In genomic region chr22:49937758-49938564, GRCh38 we compare ENCODE assay signal across 10 cellular contexts. TPM values are rescaled to one million over a fixed set of nuclear protein-coding genes. Genes with fewer than 3 reads are reported as not detected.
DNase-seq lines count a peak whose midpoint lies in the region; ATAC-seq and TF ChIP-seq lines count a peak whose summit lies in the region.
"Had no signal": no experiment of that assay in that cellular context is flagged by ENCODE, and none has a peak within 500 bp of the region (broad histone marks: within the 10 kb centered on the region; RNA-seq: fewer than 3 reads in every experiment).

No MANE protein-coding gene starts in this region.

- H3K4me1 ChIP-seq in A673 (ENCODE audit: insufficient read depth, low read length, poor library complexity, severe bottlenecking): peaks cover 26% of the 10 kb centered on the region
- H3K4me1 ChIP-seq in heart left ventricle: peaks cover 19 to 59% (median 46%) of the 10 kb centered on the region in 12 donors
- H3K4me1 ChIP-seq in neutrophil (ENCODE audit: control insufficient read depth in 1 of 2, insufficient read depth in 1 of 2, low read depth in 1 of 2, low read length in 1 of 2): peaks cover 28 to 34% of the 10 kb centered on the region in 2 experiments

- peaks cover 11% of the 10 kb centered on the region for H3K4me1 Mint-ChIP-seq in T-helper 17 cell

- H3K27me3 Mint-ChIP-seq in T-helper 17 cell: no peaks in the 10 kb centered on the region

- H3K36me3 ChIP-seq in A673 (ENCODE audit: insufficient read depth, low read length, poor library complexity, severe bottlenecking) (no peaks in the 10 kb centered on the region), heart left ventricle (no peaks in the 10 kb centered on the region), neutrophil (no peaks in the 10 kb centered on the region), brain microvascular endothelial cell (replicated peaks) (no peaks in the 10 kb centered on the region)

- intact Hi-C loops in A673 (cut with micrococcal nuclease; ENCODE audit: unreplicated experiment) (no loop called here), heart left ventricle (cut with DNase I) (loop anchor here in 5 of 10 donors (1.0 to 10.0 kb wide), 6 partner anchors 22 to 247 kb away; partner anchors contain the start of genes PIM3 (in 4 of the 5) and TRABD (in 1 of the 5))

- TF ChIP-seq CTCF in A673 (conservative IDR thresholded peaks at IDR 0.05; ENCODE audit: low read depth, low read length) (no peak), heart left ventricle (IDR thresholded peaks at IDR 0.05) (no peak), neutrophil (IDR thresholded peaks at IDR 0.05) (no peak), brain microvascular endothelial cell (IDR thresholded peaks at IDR 0.05; ENCODE audit: low read depth, low read length, missing control alignments) (no peak)

- POLR2A ChIA-PET in A673 (lab: Charles Lee; ENCODE audit: low non-redundant PET): no interaction called here

- no peak for DNase-seq in A673 (ENCODE audit: low spot score)
- no peak for DNase-seq in T-helper 17 cell
- DNase-seq in heart left ventricle: peak in 2 of 5 donors; percentile 61 to 68
- no peak for DNase-seq in NCI-H146 (lab: John Stamatoyannopoulos, UW)
- DNase-seq in brain microvascular endothelial cell: no peak
- no peak for DNase-seq in hepatic stellate cell (ENCODE audit: low spot score)
- DNase-seq: activated effector memory CD4-positive, alpha-beta T cell treated with Interleukin-2 at 50 U/mL for 16 hours; KG1 had no signal

- WGBS in heart left ventricle, 4 donors: 55 to 72% (median 62%) methylated on average over 20 to 27 of the region's 27 CpGs

- H3K27ac Mint-ChIP-seq in T-helper 17 cell: peak overlapping the region; percentile 82

- H3K9me3 ChIP-seq in A673 (ENCODE audit: low read depth, low read length, poor library complexity, severe bottlenecking) (no peaks in the 10 kb centered on the region), T-helper 17 cell (ENCODE audit: control insufficient read depth, low read length, poor library complexity, severe bottlenecking) (no peaks in the 10 kb centered on the region), heart left ventricle (no peaks in the 10 kb centered on the region), neutrophil (no peaks in the 10 kb centered on the region)

- BruUV-seq in A673 (replicated peaks; lab: Mats Ljungman, UMichigan): no TSS peak

- no peak for ATAC-seq in T-helper 17 cell
- no peak for ATAC-seq in heart left ventricle
- ATAC-seq in HG02840 (IDR thresholded peaks at IDR 0.05; ENCODE audit: low FRiP score, unreplicated experiment): no peak

- H3K27ac ChIP-seq in A673 (ENCODE audit: low read depth, low read length, poor library complexity, severe bottlenecking) (peak overlapping the region; percentile 57), heart left ventricle (peak overlapping the region; percentile 91 to 99 (median 95)), neutrophil (peak overlapping the region; percentile 98), brain microvascular endothelial cell (no peak overlapping the region)

- in situ Hi-C loops in brain microvascular endothelial cell (cut with HindIII; ENCODE audit: low pct_ligation_motif_present, low sequenced_read_pairs): no loop called here

- H3K4me3 Mint-ChIP-seq in T-helper 17 cell: no peak overlapping the region

- H3K27me3 ChIP-seq in A673 (replicated peaks; ENCODE audit: insufficient read depth, low read depth, low read length, poor library complexity) (no peaks in the 10 kb centered on the region), heart left ventricle (no peaks in the 10 kb centered on the region), neutrophil (peaks cover 7% of the 10 kb centered on the region), brain microvascular endothelial cell (replicated peaks) (no peaks in the 10 kb centered on the region)

- no peaks in the 10 kb centered on the region for H3K36me3 Mint-ChIP-seq in T-helper 17 cell (ENCODE audit: low read depth)

- CTCF ChIA-PET in A673 (lab: Charles Lee): interaction anchor here (0.6 to 1.9 kb wide), 2 partner anchors 92 to 366 kb away, joined by 3 to 5 read pairs; no protein-coding TSS in a partner anchor

- TF ChIP-seq POLR2A in heart left ventricle (IDR thresholded peaks at IDR 0.05): no peak

- no peak overlapping the region for H3K4me3 ChIP-seq in A673 (ENCODE audit: low read depth, low read length, poor library complexity, severe bottlenecking)
- peak overlapping the region in 6 of 12 donors; percentile 3 to 62 (median 31) for H3K4me3 ChIP-seq in heart left ventricle
- no peak overlapping the region for H3K4me3 ChIP-seq in neutrophil (ENCODE audit: low read depth in 1 of 2, low read length in 1 of 2)
- H3K4me3 ChIP-seq in brain microvascular endothelial cell (ENCODE audit: low read depth, low read length): no peak overlapping the region

RNA-seq across cellular contexts. Expression of gene CRELD2, which starts 19.5 kb away (rescaled TPM):
- total RNA-seq in A673 (2021) (54.1 and 54.7 TPM in 2 replicates), T-helper 17 cell (10 to 100 TPM; 28.1 to 36.7 TPM), heart left ventricle (10 to 100 TPM; 16.7 to 36.2 (median 21.6) TPM)
- polyA plus RNA-seq in heart left ventricle: 10 to 100 TPM; 15.0 to 70.3 TPM

RNA-seq across cellular contexts. Expression of gene ALG12, which starts 19.7 kb away (rescaled TPM):
- total RNA-seq in A673 (2021) (18.6 and 19.8 TPM in 2 replicates), T-helper 17 cell (10 to 100 TPM; 13.7 to 15.4 TPM), heart left ventricle (10 to 100 TPM in 8 of 9 donors, 1 to 10 TPM in 1; 9.8 to 26.8 (median 15.2) TPM)
- polyA plus RNA-seq in heart left ventricle: 10 to 100 TPM in 1 of 2 donors, 1 to 10 TPM in 1; 9.1 to 12.4 TPM

RNA-seq across cellular contexts. Expression of gene PIM3, which starts 22.6 kb away (rescaled TPM):
- total RNA-seq in A673 (2021) (70.9 and 71.3 TPM in 2 replicates), T-helper 17 cell (100 to 1,000 TPM; 227 to 241 TPM), heart left ventricle (100 to 1,000 TPM in 1 of 9 donors, 10 to 100 TPM in 8; 37.7 to 118 (median 51.0) TPM)
- 10 to 100 TPM; 45.1 to 50.2 TPM for polyA plus RNA-seq in heart left ventricle
